Comparison of ENCODE assay signal across 25 cellular contexts in the genomic region with DNA sequence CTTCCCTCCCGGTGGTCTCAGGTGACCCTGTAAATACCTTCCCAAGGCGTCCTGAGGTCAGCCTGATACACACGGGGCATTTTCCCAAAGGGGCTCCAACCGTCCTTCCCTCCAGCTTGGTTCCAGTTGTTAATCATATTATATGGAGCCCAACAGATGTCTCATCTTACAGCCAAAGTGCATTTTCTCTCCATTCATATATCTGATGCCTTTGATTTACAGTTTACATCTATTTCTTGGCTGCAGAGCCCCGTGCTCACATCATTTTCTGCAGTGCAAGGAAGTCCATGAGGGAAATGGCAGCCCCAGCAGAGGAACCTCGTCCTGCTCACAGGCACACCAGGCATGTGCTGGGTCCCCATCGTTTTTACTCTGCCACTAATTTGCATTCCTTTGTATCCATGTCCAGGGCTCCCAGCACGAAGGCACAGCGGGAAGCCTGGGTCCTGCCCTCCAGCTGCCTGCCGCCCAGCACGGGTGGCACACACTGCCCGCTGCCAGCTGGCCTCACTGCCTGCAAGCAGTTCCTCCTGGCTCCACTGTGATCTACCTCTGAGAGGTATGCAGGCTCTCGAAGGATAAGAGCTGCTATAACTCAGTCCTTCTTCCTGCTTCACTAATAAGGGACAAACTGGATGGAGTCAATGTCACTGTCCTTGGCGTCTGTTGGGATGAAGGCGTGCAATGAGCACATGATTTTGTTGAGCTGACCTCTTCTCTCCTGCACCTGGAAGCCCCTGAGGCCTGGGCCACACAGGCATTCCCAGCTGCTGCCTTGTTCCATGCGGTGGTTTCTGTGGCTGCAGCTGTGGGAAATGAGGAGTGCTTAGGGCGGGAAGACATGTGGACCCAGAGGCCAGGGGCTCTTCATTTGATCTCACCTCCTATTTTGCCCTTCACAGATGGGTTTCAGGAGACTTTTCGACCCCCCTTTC.
"Had no signal": no experiment of that assay in that cellular context is flagged by ENCODE, and none has a peak within 500 bp of the region (broad histone marks: within the 10 kb centered on the region; RNA-seq: fewer than 3 reads in every experiment).

No MANE protein-coding gene starts in this region.

- H3K27ac ChIP-seq: epithelial cell of prostate, parathyroid adenoma, right atrium auricular region, testis, transverse colon, uterus had no signal

- H3K27me3 ChIP-seq: right atrium auricular region, testis, transverse colon, uterus had no signal

- H3K4me3 ChIP-seq: right atrium auricular region, testis, transverse colon, uterus had no signal

- H3K36me3 Mint-ChIP-seq: activated naive CD4-positive, alpha-beta T cell treated with anti-CD3 and anti-CD28 coated beads, Interleukin-2, amount 50 U/mL, for 24 hours; memory B cell had no signal

- H3K4me1 ChIP-seq: parathyroid adenoma, right atrium auricular region, testis, transverse colon, uterus had no signal

- DNase-seq: activated B cell treated with CpG ODN at 0.5 μM for 24 hours; activated CD4-positive, alpha-beta T cell treated with anti-CD3 and anti-CD28 coated beads, Interleukin-2, amount 50 U/mL, for 1 hour; activated CD8-positive, alpha-beta T cell treated with anti-CD3 and anti-CD28 coated beads for 36 hours; activated naive CD8-positive, alpha-beta T cell treated with anti-CD3 and anti-CD28 coated beads, Interleukin-2, amount 50 U/mL, for 24 hours; activated T-cell treated with anti-CD3 and anti-CD28 coated beads, Interleukin-2, amount 50 U/mL, for 48 hours; amygdala; caudate nucleus; effector CD4-positive, alpha-beta T cell; midbrain; naive thymus-derived CD8-positive, alpha-beta T cell; occipital lobe; stimulated activated CD4-positive, alpha-beta T cell treated with anti-CD3 and anti-CD28 coated beads, Interleukin-2, amount 100 ng/mL, for 48 hours; stimulated activated naive CD8-positive, alpha-beta T cell treated with anti-CD3 and anti-CD28 coated beads, Interleukin-15, Interleukin-2, amounts not matched to agents 100 U/mL and 50 U/mL, for 24 hours; T-helper 1 cell; testis; transverse colon; uterus had no signal

- H3K4me3 Mint-ChIP-seq: activated B cell treated with CpG ODN at 0.5 μM for 24 hours; activated CD8-positive, alpha-beta T cell treated with anti-CD3 and anti-CD28 coated beads for 36 hours; activated naive CD4-positive, alpha-beta T cell treated with anti-CD3 and anti-CD28 coated beads, Interleukin-2, amount 50 U/mL, for 24 hours; activated naive CD8-positive, alpha-beta T cell treated with anti-CD3 and anti-CD28 coated beads, Interleukin-2, amount 50 U/mL, for 24 hours; memory B cell; naive thymus-derived CD8-positive, alpha-beta T cell; neural crest cell; T-helper 2 cell treated with Interferon-gamma antibody and Interleukin-4, amounts not matched to agents 5 μg/mL and 100 μg/mL, for 36 hours had no signal

- H3K27ac Mint-ChIP-seq: activated B cell treated with CpG ODN at 0.5 μM for 24 hours; activated CD8-positive, alpha-beta T cell treated with anti-CD3 and anti-CD28 coated beads for 36 hours; activated naive CD4-positive, alpha-beta T cell treated with anti-CD3 and anti-CD28 coated beads, Interleukin-2, amount 50 U/mL, for 24 hours; activated naive CD8-positive, alpha-beta T cell treated with anti-CD3 and anti-CD28 coated beads, Interleukin-2, amount 50 U/mL, for 24 hours; activated T-helper 2 cell treated with anti-CD3 and anti-CD28 coated beads, Interferon-gamma antibody, Interleukin-2, Interleukin-4, amounts not matched to agents 10 μg/mL and 5 μg/mL and 100 μg/mL, durations not matched to agents 14 hours and 24 hours and 36 hours; memory B cell; naive thymus-derived CD8-positive, alpha-beta T cell; T-helper 2 cell treated with Interferon-gamma antibody and Interleukin-4, amounts not matched to agents 5 μg/mL and 100 μg/mL, for 36 hours had no signal

- H3K9me3 ChIP-seq: testis, transverse colon, uterus had no signal

- ATAC-seq: activated CD8-positive, alpha-beta T cell treated with anti-CD3 and anti-CD28 coated beads for 36 hours; activated naive CD8-positive, alpha-beta T cell treated with anti-CD3 and anti-CD28 coated beads, Interleukin-2, amount 50 U/mL, for 24 hours; naive thymus-derived CD8-positive, alpha-beta T cell; stimulated activated naive CD8-positive, alpha-beta T cell treated with anti-CD3 and anti-CD28 coated beads, Interleukin-15, Interleukin-2, amounts not matched to agents 100 U/mL and 50 U/mL, for 24 hours had no signal

- H3K4me1 Mint-ChIP-seq: activated B cell treated with CpG ODN at 0.5 μM for 24 hours; activated naive CD4-positive, alpha-beta T cell treated with anti-CD3 and anti-CD28 coated beads, Interleukin-2, amount 50 U/mL, for 24 hours; activated naive CD8-positive, alpha-beta T cell treated with anti-CD3 and anti-CD28 coated beads, Interleukin-2, amount 50 U/mL, for 24 hours; memory B cell; neural crest cell had no signal

- H3K36me3 ChIP-seq: right atrium auricular region, transverse colon, uterus had no signal

- H3K9me3 Mint-ChIP-seq: activated B cell treated with CpG ODN at 0.5 μM for 24 hours; activated naive CD8-positive, alpha-beta T cell treated with anti-CD3 and anti-CD28 coated beads, Interleukin-2, amount 50 U/mL, for 24 hours had no signal

- H3K27me3 Mint-ChIP-seq: activated B cell treated with CpG ODN at 0.5 μM for 24 hours; activated CD8-positive, alpha-beta T cell treated with anti-CD3 and anti-CD28 coated beads for 36 hours; activated naive CD4-positive, alpha-beta T cell treated with anti-CD3 and anti-CD28 coated beads, Interleukin-2, amount 50 U/mL, for 24 hours had no signal
